In genomic region chr6:66103354-66103753, GRCh38 we compare ENCODE assay signal across 17 cellular contexts.
"Had no signal": no experiment of that assay in that cellular context is flagged by ENCODE, and none has a peak within 500 bp of the region (broad histone marks: within the 10 kb centered on the region; RNA-seq: fewer than 3 reads in every experiment).

No MANE protein-coding gene starts in this region.

- H3K36me3 ChIP-seq: SJSA1 had no signal

- H3K4me1 ChIP-seq: SJSA1 had no signal

- ATAC-seq: activated CD8-positive, alpha-beta memory T cell treated with anti-CD3 and anti-CD28 coated beads, Interleukin-2, amount 10 ng/mL, durations not matched to agents 7 days and 5 days; K562; T-helper 17 cell; WTC11 had no signal

- H3K27ac ChIP-seq: SJSA1 had no signal

- DNase-seq: activated CD4-positive, alpha-beta T cell treated with anti-CD3 and anti-CD28 coated beads, Interleukin-2, amount 10 ng/mL, durations not matched to agents 24 days and 14 days; activated CD4-positive, alpha-beta T cell treated with anti-CD3 and anti-CD28 coated beads, Interleukin-2, amount 50 U/mL, for 48 hours; activated CD4-positive, CD25-positive, alpha-beta regulatory T cell treated with anti-CD3 and anti-CD28 coated beads, Interleukin-2, amount 50 U/mL, for 72 hours; activated CD8-positive, alpha-beta memory T cell treated with anti-CD3 and anti-CD28 coated beads, Interleukin-2, amount 10 ng/mL, durations not matched to agents 7 days and 5 days; activated effector memory CD4-positive, alpha-beta T cell treated with Interleukin-2 at 50 U/mL for 16 hours; activated naive CD4-positive, alpha-beta T cell; activated T-cell treated with anti-CD3 and anti-CD28 coated beads, Interleukin-2, amount 50 U/mL, for 24 hours; aorta; Karpas-422; NCI-H1930; NCI-H69; SHP77; T-helper 17 cell; T-helper 9 cell had no signal

- H3K27me3 ChIP-seq: SJSA1 had no signal

- H3K4me3 ChIP-seq: K562, SJSA1 had no signal
